9 cellular contexts compared by ENCODE assay signal in the genomic region with DNA sequence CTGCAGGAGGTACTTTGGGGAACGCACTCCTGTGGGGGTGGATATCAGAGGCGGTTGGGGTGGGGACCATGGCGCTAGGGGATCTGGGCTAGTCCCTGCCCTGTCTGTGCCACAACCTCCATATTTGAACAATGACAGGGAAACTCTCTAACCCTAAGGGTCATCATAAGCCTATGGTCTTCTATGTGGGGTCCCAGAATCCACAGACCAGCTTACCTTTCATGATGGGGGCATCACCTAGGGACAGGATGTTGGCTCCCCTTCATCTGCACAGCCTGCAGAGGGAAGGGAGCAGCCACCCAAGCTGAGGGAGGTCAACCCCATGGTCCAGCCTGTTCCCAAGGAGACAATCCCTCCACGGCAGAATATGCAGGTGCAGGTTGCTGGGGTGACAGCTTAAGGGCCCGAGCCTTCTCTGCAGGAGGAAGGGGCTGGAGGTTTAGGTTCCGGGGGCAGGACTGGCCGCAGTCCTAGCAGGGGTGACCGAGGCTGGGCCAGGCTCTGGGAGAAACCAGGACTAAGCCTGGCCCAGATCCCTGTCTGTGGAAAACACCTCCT. TPM values are rescaled to one million over a fixed set of nuclear protein-coding genes. Genes with fewer than 3 reads are reported as not detected.
A peak's percentile ranks its signal among the peaks of the same experiment; 100 is the strongest.
DNase-seq lines count a peak whose midpoint lies in the region; ATAC-seq and TF ChIP-seq lines count a peak whose summit lies in the region.
"Had no signal": no experiment of that assay in that cellular context is flagged by ENCODE, and none has a peak within 500 bp of the region (broad histone marks: within the 10 kb centered on the region; RNA-seq: fewer than 3 reads in every experiment).

No MANE protein-coding gene starts in this region.

- peaks cover 10% of the 10 kb centered on the region for H3K27me3 Mint-ChIP-seq in neural progenitor cell (ENCODE audit: insufficient read depth, low read depth)

- H3K4me2 ChIP-seq in neural progenitor cell, result peak overlapping the region; percentile 96

- H3K27ac ChIP-seq in C4-2B (peak overlapping the region; percentile 61; the same call in 1 of the 2 replicates), neural progenitor cell (no peak overlapping the region)
- peak overlapping the region; percentile 69 for H3K27ac ChIP-seq in effector memory CD4-positive, alpha-beta T cell (ENCODE audit: insufficient read depth, low read length, poor library complexity, severe bottlenecking)

- no peak for TF ChIP-seq POLR2A in NB4 (IDR thresholded peaks at IDR 0.05; ENCODE audit: extremely low read depth, insufficient read length)

- H3K36me3 ChIP-seq in effector memory CD4-positive, alpha-beta T cell (ENCODE audit: control insufficient read depth, insufficient read depth, low read length), result no peaks in the 10 kb centered on the region
- no peaks in the 10 kb centered on the region for H3K36me3 ChIP-seq in neural progenitor cell

- peaks cover 9% of the 10 kb centered on the region for H3K79me2 ChIP-seq in neural progenitor cell (ENCODE audit: low read depth)

- no peak overlapping the region for H2AFZ ChIP-seq in neural progenitor cell (replicated peaks)

- peak overlapping the region; percentile 79 for H3K27ac Mint-ChIP-seq in neural progenitor cell

- H3K4me3 ChIP-seq in NB4 (ENCODE audit: low read depth, low read length), result peak overlapping the region; percentile 83
- no peak overlapping the region for H3K4me3 ChIP-seq in effector memory CD4-positive, alpha-beta T cell (ENCODE audit: insufficient read depth, low read depth, low read length, poor library complexity, severe bottlenecking)
- peak overlapping the region; percentile 96 for H3K4me3 ChIP-seq in neural progenitor cell

- H3K4me1 ChIP-seq in effector memory CD4-positive, alpha-beta T cell (ENCODE audit: control insufficient read depth, insufficient read depth, low read length, poor library complexity, severe bottlenecking), result peaks cover 24% of the 10 kb centered on the region
- peaks cover 19% of the 10 kb centered on the region for H3K4me1 ChIP-seq in neural progenitor cell

- no peaks in the 10 kb centered on the region for H3K27me3 ChIP-seq in effector memory CD4-positive, alpha-beta T cell (replicated peaks; ENCODE audit: control insufficient read depth, insufficient read depth, low read length, poor library complexity, severe bottlenecking)
- no peaks in the 10 kb centered on the region for H3K27me3 ChIP-seq in neural progenitor cell

- H3K4me1 Mint-ChIP-seq in neural progenitor cell, result peaks cover 34% of the 10 kb centered on the region

- no peaks in the 10 kb centered on the region for H3K9me3 Mint-ChIP-seq in neural progenitor cell

- no peak for DNase-seq in NB4 (ENCODE audit: low read depth)
- no peak for DNase-seq in effector memory CD4-positive, alpha-beta T cell
- no peak for DNase-seq in neural progenitor cell (ENCODE audit: low spot score)
- no peak for DNase-seq in HPDE6-E6E7 (ENCODE audit: extremely low spot score)
- DNase-seq in hepatic stellate cell (ENCODE audit: low spot score), result no peak
- DNase-seq in cerebellar cortex (ENCODE audit: low spot score), result no peak
- DNase-seq: KG1 had no signal

- no peaks in the 10 kb centered on the region for H3K9me3 ChIP-seq in effector memory CD4-positive, alpha-beta T cell (ENCODE audit: control insufficient read depth, low read length)
- no peaks in the 10 kb centered on the region for H3K9me3 ChIP-seq in neural progenitor cell (ENCODE audit: low read depth)

- H4K20me1 ChIP-seq in neural progenitor cell (ENCODE audit: low read depth), result peaks cover 11% of the 10 kb centered on the region

- no peak for TF ChIP-seq CTCF in C4-2B (conservative IDR thresholded peaks at IDR 0.05)
- no peak for TF ChIP-seq CTCF in NB4 (IDR thresholded peaks at IDR 0.05; ENCODE audit: low read depth, low read length)
- no peak for TF ChIP-seq CTCF in neural progenitor cell (IDR thresholded peaks at IDR 0.05)

- H3K4me3 Mint-ChIP-seq in neural progenitor cell, result peak overlapping the region; percentile 93

- peaks cover 44% of the 10 kb centered on the region for H3F3A ChIP-seq in neural progenitor cell (ENCODE audit: low read depth)

- H3K36me3 Mint-ChIP-seq in neural progenitor cell, result peaks cover 4% of the 10 kb centered on the region

- H3K9ac ChIP-seq in neural progenitor cell, result no peak overlapping the region

- ATAC-seq in HG02970 (IDR thresholded peaks at IDR 0.05; ENCODE audit: low FRiP score, unreplicated experiment), result no peak

RNA-seq across cellular contexts. Expression of a gene that starts 1.7 kb away (rescaled TPM):
- 10.2 and 20.1 TPM in 2 replicates for total RNA-seq in neural progenitor cell (ENCODE audit: low replicate concordance)

RNA-seq across cellular contexts. Expression of a gene that starts 7.0 kb away (rescaled TPM):
- total RNA-seq in neural progenitor cell (ENCODE audit: low replicate concordance), result 3.2 and 5.8 TPM in 2 replicates

RNA-seq across cellular contexts. Expression of a gene that starts 27.2 kb away (rescaled TPM):
- total RNA-seq in neural progenitor cell (ENCODE audit: low replicate concordance), result 9.2 and 76.7 TPM in 2 replicates

RNA-seq across cellular contexts. Expression of a gene that starts 34.4 kb away (rescaled TPM):
- total RNA-seq in neural progenitor cell (ENCODE audit: low replicate concordance), result 1.4 and 2.9 TPM in 2 replicates

RNA-seq across cellular contexts. Expression of a gene that starts 54.2 kb away (rescaled TPM):
- 0.39 and 1.5 TPM in 2 replicates for total RNA-seq in neural progenitor cell (ENCODE audit: low replicate concordance)
